ENCODE assay signal across 8 cellular contexts in genomic region chr3:15795563-15796308, GRCh38.
DNase-seq lines count a peak whose midpoint lies in the region; FAIRE-seq and TF ChIP-seq lines count a peak whose summit lies in the region.

No MANE protein-coding gene starts in this region.

- H3K36me3 ChIP-seq in BLaER1 treated with 17β-estradiol and CSF1 and Interleukin-3, amounts not matched to agents 10 nM and 100 nM = peaks cover 7 to 45% (median 32%) of the 10 kb centered on the region in 11 experiments; a peak in 21 of 22 replicates

- peak overlapping the region; percentile 71 to 92 (median 85) for H3K4me2 ChIP-seq in BLaER1 treated with 17β-estradiol and CSF1 and Interleukin-3, amounts not matched to agents 10 nM and 100 nM

- TF ChIP-seq CTCF in retinal pigment epithelial cell (conservative IDR thresholded peaks at IDR 0.05; ENCODE audit: low read depth, low read length) = no peak

- peaks cover 25 to 76% (median 48%) of the 10 kb centered on the region in 10 experiments for H3K4me1 ChIP-seq in BLaER1 treated with 17β-estradiol and CSF1 and Interleukin-3, amounts not matched to agents 10 nM and 100 nM

- peak overlapping the region; percentile 80 to 99 (median 91) for H3K9ac ChIP-seq in BLaER1 treated with 17β-estradiol and CSF1 and Interleukin-3, amounts not matched to agents 10 nM and 100 nM

- H3K9me3 ChIP-seq in BLaER1 treated with 17β-estradiol and CSF1 and Interleukin-3, amounts not matched to agents 10 nM and 100 nM (replicated peaks in 1 of 11) = peaks cover 10 to 24% (median 17%) of the 10 kb centered on the region in 11 experiments; a peak in 20 of 22 replicates

- peak overlapping the region; percentile 86 to 99 (median 97) for H3K27ac ChIP-seq in BLaER1 treated with 17β-estradiol and CSF1 and Interleukin-3, amounts not matched to agents 10 nM and 100 nM

- FAIRE-seq in endometrium (lab: Jason Lieb, UNC) (peak; percentile 69), HTR-8/SVneo (lab: Jason Lieb, UNC) (no peak)

- DNase-seq in HCEC 1CT (peak; percentile 56), SIG-M5 treated with dmso at 0.1 percent for 504 hours (lab: John Stamatoyannopoulos, UW; ENCODE audit: unreplicated experiment) (peak; percentile 87), retinal pigment epithelial cell (ENCODE audit: low read depth) (no peak), SHP77 (lab: John Stamatoyannopoulos, UW) (no peak), HTR-8/SVneo (ENCODE audit: insufficient read length, low spot score) (no peak), iPS-NIHi7 (ENCODE audit: extremely low spot score) (no peak)

- H4K20me1 ChIP-seq in BLaER1 treated with 17β-estradiol and CSF1 and Interleukin-3, amounts not matched to agents 10 nM and 100 nM = peaks cover 0 to 24% (median 0%) of the 10 kb centered on the region in 11 experiments; a peak in 4 of 22 replicates

- no peaks in the 10 kb centered on the region for H3K27me3 ChIP-seq in BLaER1 treated with 17β-estradiol and CSF1 and Interleukin-3, amounts not matched to agents 10 nM and 100 nM

- peak overlapping the region; percentile 56 to 83 (median 68) for H3K4me3 ChIP-seq in BLaER1 treated with 17β-estradiol and CSF1 and Interleukin-3, amounts not matched to agents 10 nM and 100 nM
- H3K4me3 ChIP-seq in retinal pigment epithelial cell (ENCODE audit: low read length) = peak overlapping the region; percentile 62

Comparison
In these comparisons a context has a peak if more than half of its experiments do, and no peak if none do; other contexts are left out.
1. DNase-seq: peak in HCEC 1CT (single experiment) and SIG-M5 treated with dmso at 0.1 percent for 504 hours (single experiment); none in retinal pigment epithelial cell (single experiment), SHP77 (0 of 2), HTR-8/SVneo (single experiment) and iPS-NIHi7 (single experiment).